ENCODE assay signal across 19 cellular contexts in the genomic region with DNA sequence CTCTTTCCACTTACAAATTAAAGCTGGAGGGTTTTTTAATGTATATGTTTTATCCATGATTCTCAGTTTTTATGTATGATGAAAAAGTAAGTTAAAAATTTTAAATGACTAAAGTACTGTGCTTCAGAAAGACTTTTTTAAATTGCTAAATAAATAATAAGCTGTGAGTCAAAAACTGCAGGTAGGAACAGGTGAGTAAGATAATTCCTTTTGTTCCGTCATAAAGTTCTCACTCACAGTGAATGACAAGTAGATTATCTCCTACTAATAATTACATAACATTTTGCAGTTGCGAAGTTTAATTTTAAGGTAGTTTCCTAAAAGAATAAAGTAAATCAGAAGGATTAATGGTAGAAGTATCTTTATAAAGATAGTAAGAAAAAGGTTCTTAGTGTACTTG.
DNase-seq lines count a peak whose midpoint lies in the region; ATAC-seq and TF ChIP-seq lines count a peak whose summit lies in the region.
"Had no signal": no experiment of that assay in that cellular context is flagged by ENCODE, and none has a peak within 500 bp of the region (broad histone marks: within the 10 kb centered on the region; RNA-seq: fewer than 3 reads in every experiment).

No MANE protein-coding gene starts in this region.

- DNase-seq in natural killer cell treated with Interleukin-12 subunit alpha and Interleukin-12 subunit beta and Interleukin-15 and Interleukin-18, amount 100 ng/mL, for 72 hours (ENCODE audit: low spot score): no peak
- DNase-seq in natural killer cell: no peak
- peak; percentile 28 for DNase-seq in RWPE1 (ENCODE audit: low spot score)
- peak; percentile 74 for DNase-seq in epithelial cell of esophagus (ENCODE audit: low read depth)
- DNase-seq in stimulated activated effector memory CD8-positive, alpha-beta T cell treated with anti-CD3 and anti-CD28 coated beads, Interleukin-12 subunit alpha, Interleukin-12 subunit beta, amount 100 ng/mL, for 72 hours (ENCODE audit: low spot score in 2 of 2): no peak
- no peak for DNase-seq in dermis blood vessel endothelial cell
- DNase-seq in AML-193 (lab: John Stamatoyannopoulos, UW): no peak
- DNase-seq: ACHN, DND-41, GM23248, NCI-H1417, NCI-H2029, NCI-H2171 treated with DMSO at 0.1 percent for 48 hours, NCI-H446 treated with DMSO at 0.1 percent for 48 hours, RPMI8226 had no signal

- intact Hi-C loops in natural killer cell (cut with micrococcal nuclease): no loop called here

- peaks cover 71 to 75% of the 10 kb centered on the region in 2 donors for H3K4me1 Mint-ChIP-seq in natural killer cell treated with Interleukin-12 subunit alpha and Interleukin-12 subunit beta and Interleukin-15 and Interleukin-18, amount 100 ng/mL, for 72 hours (ENCODE audit: low read depth in 2 of 2)
- H3K4me1 Mint-ChIP-seq in natural killer cell: peaks cover 75 to 88% of the 10 kb centered on the region in 2 donors
- H3K4me1 Mint-ChIP-seq in stimulated activated effector memory CD8-positive, alpha-beta T cell treated with anti-CD3 and anti-CD28 coated beads, Interleukin-12 subunit alpha, Interleukin-12 subunit beta, amount 100 ng/mL, for 72 hours: peaks cover 81% of the 10 kb centered on the region

- H3K27ac ChIP-seq in RWPE1: no peak overlapping the region
- H3K27ac ChIP-seq: GM23248, HL-60, SJSA1 had no signal

- H3K4me3 ChIP-seq in epithelial cell of esophagus (ENCODE audit: low read length): no peak overlapping the region
- H3K4me3 ChIP-seq: GM23248, SJSA1 had no signal

- POLR2A ChIA-PET in RWPE1 (lab: Yijun Ruan, JAX; ENCODE audit: low non-redundant PET): no interaction called here

- no peak overlapping the region for H3K4me3 Mint-ChIP-seq in natural killer cell treated with Interleukin-12 subunit alpha and Interleukin-12 subunit beta and Interleukin-15 and Interleukin-18, amount 100 ng/mL, for 72 hours
- H3K4me3 Mint-ChIP-seq in natural killer cell: no peak overlapping the region
- H3K4me3 Mint-ChIP-seq in stimulated activated effector memory CD8-positive, alpha-beta T cell treated with anti-CD3 and anti-CD28 coated beads, Interleukin-12 subunit alpha, Interleukin-12 subunit beta, amount 100 ng/mL, for 72 hours: no peak overlapping the region

- peak overlapping the region; percentile 56 to 87 for H3K27ac Mint-ChIP-seq in natural killer cell treated with Interleukin-12 subunit alpha and Interleukin-12 subunit beta and Interleukin-15 and Interleukin-18, amount 100 ng/mL, for 72 hours
- no peak overlapping the region for H3K27ac Mint-ChIP-seq in natural killer cell
- H3K27ac Mint-ChIP-seq in stimulated activated effector memory CD8-positive, alpha-beta T cell treated with anti-CD3 and anti-CD28 coated beads, Interleukin-12 subunit alpha, Interleukin-12 subunit beta, amount 100 ng/mL, for 72 hours: peak overlapping the region; percentile 14

- no peak for ATAC-seq in natural killer cell treated with Interleukin-12 subunit alpha and Interleukin-12 subunit beta and Interleukin-15 and Interleukin-18, amount 100 ng/mL, for 72 hours
- ATAC-seq in natural killer cell (no peak), GM18505 (IDR thresholded peaks at IDR 0.05; ENCODE audit: unreplicated experiment) (no peak)
- no peak for ATAC-seq in stimulated activated effector memory CD8-positive, alpha-beta T cell treated with anti-CD3 and anti-CD28 coated beads, Interleukin-12 subunit alpha, Interleukin-12 subunit beta, amount 100 ng/mL, for 72 hours
- ATAC-seq: HCT116 had no signal

- H3K27me3 Mint-ChIP-seq in natural killer cell treated with Interleukin-12 subunit alpha and Interleukin-12 subunit beta and Interleukin-15 and Interleukin-18, amount 100 ng/mL, for 72 hours: no peaks in the 10 kb centered on the region
- no peaks in the 10 kb centered on the region for H3K27me3 Mint-ChIP-seq in natural killer cell (ENCODE audit: low read depth in 2 of 2)

- CTCF ChIA-PET in RWPE1 (lab: Yijun Ruan, JAX): interaction anchor here (0.6 to 0.7 kb wide), 2 partner anchors 68 to 1273 kb away, joined by 3 read pairs; no protein-coding TSS in a partner anchor

- H3K9me3 Mint-ChIP-seq in natural killer cell treated with Interleukin-12 subunit alpha and Interleukin-12 subunit beta and Interleukin-15 and Interleukin-18, amount 100 ng/mL, for 72 hours: no peaks in the 10 kb centered on the region
- no peaks in the 10 kb centered on the region for H3K9me3 Mint-ChIP-seq in natural killer cell
- H3K9me3 Mint-ChIP-seq in stimulated activated effector memory CD8-positive, alpha-beta T cell treated with anti-CD3 and anti-CD28 coated beads, Interleukin-12 subunit alpha, Interleukin-12 subunit beta, amount 100 ng/mL, for 72 hours: no peaks in the 10 kb centered on the region

- H3K36me3 Mint-ChIP-seq in natural killer cell treated with Interleukin-12 subunit alpha and Interleukin-12 subunit beta and Interleukin-15 and Interleukin-18, amount 100 ng/mL, for 72 hours: peaks cover 13% of the 10 kb centered on the region
- peaks cover 7% of the 10 kb centered on the region for H3K36me3 Mint-ChIP-seq in natural killer cell
- peaks cover 39% of the 10 kb centered on the region for H3K36me3 Mint-ChIP-seq in stimulated activated effector memory CD8-positive, alpha-beta T cell treated with anti-CD3 and anti-CD28 coated beads, Interleukin-12 subunit alpha, Interleukin-12 subunit beta, amount 100 ng/mL, for 72 hours

- no peak for TF ChIP-seq CTCF in natural killer cell (IDR thresholded peaks at IDR 0.05)
- no peak for TF ChIP-seq CTCF in RWPE1 (conservative IDR thresholded peaks at IDR 0.05; ENCODE audit: low read depth)
- TF ChIP-seq CTCF in epithelial cell of esophagus (IDR thresholded peaks at IDR 0.05; ENCODE audit: insufficient read depth, low read depth, low read length, missing control alignments): no peak

- no peak for TF ChIP-seq POLR2A in GM18505 (IDR thresholded peaks at IDR 0.05; ENCODE audit: borderline replicate concordance, extremely low read depth, insufficient read depth, insufficient read length)

Comparison
In these comparisons a context has a peak if more than half of its experiments do, and no peak if none do; other contexts are left out.
1. H3K27ac Mint-ChIP-seq: peak in natural killer cell treated with Interleukin-12 subunit alpha and Interleukin-12 subunit beta and Interleukin-15 and Interleukin-18, amount 100 ng/mL, for 72 hours (2 of 2) and stimulated activated effector memory CD8-positive, alpha-beta T cell treated with anti-CD3 and anti-CD28 coated beads, Interleukin-12 subunit alpha, Interleukin-12 subunit beta, amount 100 ng/mL, for 72 hours (single experiment); none in natural killer cell (0 of 2).
2. DNase-seq: peak in RWPE1 (single experiment) and epithelial cell of esophagus (single experiment); none in natural killer cell treated with Interleukin-12 subunit alpha and Interleukin-12 subunit beta and Interleukin-15 and Interleukin-18, amount 100 ng/mL, for 72 hours (single experiment), natural killer cell (single experiment), stimulated activated effector memory CD8-positive, alpha-beta T cell treated with anti-CD3 and anti-CD28 coated beads, Interleukin-12 subunit alpha, Interleukin-12 subunit beta, amount 100 ng/mL, for 72 hours (0 of 2), dermis blood vessel endothelial cell (single experiment) and AML-193 (0 of 2).